Comparison of ENCODE assay signal across 8 cellular contexts in the genomic region with DNA sequence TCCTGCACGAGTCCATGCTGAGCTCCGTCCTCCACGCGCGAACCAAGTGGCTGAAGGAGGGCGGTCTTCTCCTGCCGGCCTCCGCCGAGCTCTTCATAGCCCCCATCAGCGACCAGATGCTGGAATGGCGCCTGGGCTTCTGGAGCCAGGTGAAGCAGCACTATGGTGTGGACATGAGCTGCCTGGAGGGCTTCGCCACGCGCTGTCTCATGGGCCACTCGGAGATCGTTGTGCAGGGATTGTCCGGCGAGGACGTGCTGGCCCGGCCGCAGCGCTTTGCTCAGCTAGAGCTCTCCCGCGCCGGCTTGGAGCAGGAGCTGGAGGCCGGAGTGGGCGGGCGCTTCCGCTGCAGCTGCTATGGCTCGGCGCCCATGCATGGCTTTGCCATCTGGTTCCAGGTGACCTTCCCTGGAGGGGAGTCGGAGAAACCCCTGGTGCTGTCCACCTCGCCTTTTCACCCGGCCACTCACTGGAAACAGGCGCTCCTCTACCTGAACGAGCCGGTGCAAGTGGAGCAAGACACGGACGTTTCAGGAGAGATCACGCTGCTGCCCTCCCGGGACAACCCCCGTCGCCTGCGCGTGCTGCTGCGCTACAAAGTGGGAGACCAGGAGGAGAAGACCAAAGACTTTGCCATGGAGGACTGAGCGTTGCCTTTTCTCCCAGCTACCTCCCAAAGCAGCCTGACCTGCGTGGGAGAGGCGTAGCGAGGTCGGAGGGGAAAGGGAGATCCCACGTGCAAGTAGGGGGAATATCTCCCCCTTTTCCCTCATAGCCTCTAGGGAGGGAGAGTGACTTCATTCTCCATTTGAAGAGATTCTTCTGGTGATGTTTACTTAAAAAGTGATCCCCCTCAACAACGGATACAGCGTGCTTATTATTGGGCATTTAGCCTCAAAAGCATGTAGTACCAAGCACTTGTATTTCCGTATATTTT. TPM values are rescaled to one million over a fixed set of nuclear protein-coding genes. Genes with fewer than 3 reads are reported as not detected.
DNase-seq lines count a peak whose midpoint lies in the region; ATAC-seq and TF ChIP-seq lines count a peak whose summit lies in the region.

No MANE protein-coding gene starts in this region.

- H3K9me3 Mint-ChIP-seq in activated naive CD4-positive, alpha-beta T cell treated with anti-CD3 and anti-CD28 coated beads, Interleukin-2, amount 50 U/mL, for 72 hours, result no peaks in the 10 kb centered on the region
- peaks cover 14% of the 10 kb centered on the region for H3K9me3 Mint-ChIP-seq in glutamatergic neuron (ENCODE audit: unreplicated experiment)

- TF ChIP-seq CTCF in Peyer's patch (IDR thresholded peaks at IDR 0.05), result no peak
- TF ChIP-seq CTCF in glutamatergic neuron (IDR thresholded peaks at IDR 0.05; ENCODE audit: partially characterized antibody, unreplicated experiment), result no peak
- TF ChIP-seq CTCF in osteoblast (IDR thresholded peaks at IDR 0.05; ENCODE audit: extremely low read depth, low read depth, low read length), result no peak
- no peak for TF ChIP-seq CTCF in upper lobe of right lung (IDR thresholded peaks at IDR 0.05)

- H3K27ac ChIP-seq in Peyer's patch (peak overlapping the region; percentile 74 to 86 (median 80)), osteoblast (ENCODE audit: low read depth, low read length) (peak overlapping the region; percentile 71), upper lobe of right lung (peak overlapping the region; percentile 86)

- H3K9me3 ChIP-seq in Peyer's patch, result no peaks in the 10 kb centered on the region
- H3K9me3 ChIP-seq in osteoblast (ENCODE audit: low read depth, low read length), result no peaks in the 10 kb centered on the region
- no peaks in the 10 kb centered on the region for H3K9me3 ChIP-seq in upper lobe of right lung

- H3K27me3 Mint-ChIP-seq in glutamatergic neuron (ENCODE audit: unreplicated experiment), result peaks cover 10% of the 10 kb centered on the region

- peak overlapping the region; percentile 91 for H3K4me2 ChIP-seq in osteoblast (ENCODE audit: insufficient read depth, low read length)

- intact Hi-C loops in upper lobe of right lung (cut with DNase I), result no loop called here

- H3K4me3 Mint-ChIP-seq in glutamatergic neuron (ENCODE audit: unreplicated experiment), result peak overlapping the region; percentile 96

- H3K36me3 Mint-ChIP-seq in activated naive CD4-positive, alpha-beta T cell treated with anti-CD3 and anti-CD28 coated beads, Interleukin-2, amount 50 U/mL, for 72 hours, result peaks cover 28 to 33% of the 10 kb centered on the region in 2 donors
- H3K36me3 Mint-ChIP-seq in glutamatergic neuron (ENCODE audit: unreplicated experiment), result no peaks in the 10 kb centered on the region

- H4K20me1 ChIP-seq in osteoblast (ENCODE audit: insufficient read depth, low read length), result peaks cover 2% of the 10 kb centered on the region

- H3K4me1 ChIP-seq in Peyer's patch, result peaks cover 0 to 20% (median 5%) of the 10 kb centered on the region in 4 donors
- peaks cover 11% of the 10 kb centered on the region for H3K4me1 ChIP-seq in osteoblast (ENCODE audit: insufficient read depth, low read length)
- H3K4me1 ChIP-seq in upper lobe of right lung, result peaks cover 15% of the 10 kb centered on the region

- H3K4me3 ChIP-seq in Peyer's patch (peak overlapping the region; percentile 86 to 89 (median 88)), osteoblast (ENCODE audit: insufficient read depth, low read length) (peak overlapping the region; percentile 98), upper lobe of right lung (peak overlapping the region; percentile 74)

- H3K27ac Mint-ChIP-seq in activated naive CD4-positive, alpha-beta T cell treated with anti-CD3 and anti-CD28 coated beads, Interleukin-2, amount 50 U/mL, for 72 hours, result peak overlapping the region; percentile 94 to 96
- H3K27ac Mint-ChIP-seq in glutamatergic neuron (ENCODE audit: unreplicated experiment), result peak overlapping the region; percentile 90

- TF ChIP-seq POLR2A in Peyer's patch (IDR thresholded peaks at IDR 0.05), result no peak

- peaks cover 0 to 8% (median 0%) of the 10 kb centered on the region in 3 donors for H3K36me3 ChIP-seq in Peyer's patch
- H3K36me3 ChIP-seq in osteoblast (ENCODE audit: insufficient read depth, low read length), result peaks cover 3% of the 10 kb centered on the region
- H3K36me3 ChIP-seq in upper lobe of right lung, result peaks cover 13% of the 10 kb centered on the region

- ATAC-seq in GM19468 (IDR thresholded peaks at IDR 0.05; ENCODE audit: extremely low read depth, unreplicated experiment) (peak; percentile 38), HG03575 (IDR thresholded peaks at IDR 0.05; ENCODE audit: extremely low read depth, insufficient number of reproducible peaks, low FRiP score, unreplicated experiment) (peak; percentile 40), upper lobe of right lung (peak; percentile 83)
- ATAC-seq in activated naive CD4-positive, alpha-beta T cell treated with anti-CD3 and anti-CD28 coated beads, Interleukin-2, amount 50 U/mL, for 72 hours, result peak; percentile 59 to 80

- no peaks in the 10 kb centered on the region for H3K27me3 ChIP-seq in Peyer's patch
- no peaks in the 10 kb centered on the region for H3K27me3 ChIP-seq in osteoblast (ENCODE audit: insufficient read depth, low read length)
- no peaks in the 10 kb centered on the region for H3K27me3 ChIP-seq in upper lobe of right lung

- peak; percentile 68 for DNase-seq in D341Med (ENCODE audit: low spot score)
- DNase-seq in Peyer's patch, result peak; percentile 59 to 74 (median 74)
- peak; percentile 51 to 72 for DNase-seq in activated naive CD4-positive, alpha-beta T cell treated with anti-CD3 and anti-CD28 coated beads, Interleukin-2, amount 50 U/mL, for 72 hours (ENCODE audit: low spot score in 2 of 2)
- DNase-seq in glutamatergic neuron, result peak; percentile 77
- peak; percentile 78 for DNase-seq in osteoblast (ENCODE audit: insufficient read length, low spot score, missing footprints)
- DNase-seq in upper lobe of right lung, result peak; percentile 85

- peaks cover 16% of the 10 kb centered on the region for H3K79me2 ChIP-seq in osteoblast (ENCODE audit: insufficient read depth, low read length)

- H2AFZ ChIP-seq in osteoblast (ENCODE audit: low read length), result peak overlapping the region; percentile 99

- H3K4me1 Mint-ChIP-seq in glutamatergic neuron (ENCODE audit: low read depth, unreplicated experiment), result peaks cover 11% of the 10 kb centered on the region

RNA-seq across cellular contexts. Expression of a gene that starts 1.0 kb away (rescaled TPM):
- 10 to 100 TPM in 2 of 4 donors, 1 to 10 TPM in 2; 6.8 to 19.8 (median 11.6) TPM for total RNA-seq in Peyer's patch
- total RNA-seq in activated naive CD4-positive, alpha-beta T cell treated with anti-CD3 and anti-CD28 coated beads, Interleukin-2, amount 50 U/mL, for 72 hours, result 10 to 100 TPM in 1 of 2 donors, 1 to 10 TPM in 1; 2.8 to 11.8 TPM
- 16.8 TPM for total RNA-seq in glutamatergic neuron (ENCODE audit: unreplicated experiment)
- total RNA-seq in osteoblast, result 18.9 and 22.4 TPM in 2 replicates
- total RNA-seq in upper lobe of right lung, result 11.1 TPM

Comparison
In these comparisons a context has a peak if more than half of its experiments do, and no peak if none do; other contexts are left out.
1. Peak in every context shown above with its lines: DNase-seq, ATAC-seq, H3K4me3 ChIP-seq and H3K27ac ChIP-seq.